ENCODE assay signal across 33 cellular contexts in genomic region chr17:6330936-6331335, GRCh38.
"Had no signal": no experiment of that assay in that cellular context is flagged by ENCODE, and none has a peak within 500 bp of the region (broad histone marks: within the 10 kb centered on the region; RNA-seq: fewer than 3 reads in every experiment).

No MANE protein-coding gene starts in this region.

- H3K27me3 ChIP-seq: MG63 had no signal

- H3K4me3 ChIP-seq: MG63 had no signal

- DNase-seq: Karpas-422, Kasumi-1, KG1, MG63, MM.1S, MV-4-11, NCI-H1048, NCI-H1092, NCI-H1105, NCI-H1105 treated with DMSO at 0.1 percent for 48 hours, NCI-H1417, NCI-H1417 treated with DMSO at 0.1 percent for 48 hours, NCI-H1436, NCI-H1436 treated with DMSO at 0.1 percent for 48 hours, NCI-H146, NCI-H1694, NCI-H1694 treated with DMSO at 0.1 percent for 48 hours, NCI-H187, NCI-H187 treated with DMSO at 0.1 percent for 48 hours, NCI-H1930, NCI-H2029, NCI-H2029 treated with DMSO at 0.1 percent for 48 hours, NCI-H2081, NCI-H2081 treated with DMSO at 0.1 percent for 48 hours, NCI-H2107, NCI-H2171, NCI-H2171 treated with DMSO at 0.1 percent for 48 hours, NCI-H2227 treated with DMSO at 0.1 percent for 48 hours, NCI-H226, NCI-H345, NCI-H446, NCI-H446 treated with DMSO at 0.1 percent for 48 hours, NCI-H510A had no signal

- H3K36me3 ChIP-seq: MG63 had no signal
